Comparison of ENCODE assay signal across 8 cellular contexts in genomic region chr12:49366652-49367380, GRCh38. TPM values are rescaled to one million over a fixed set of nuclear protein-coding genes. Genes with fewer than 3 reads are reported as not detected.
A peak's percentile ranks its signal among the peaks of the same experiment; 100 is the strongest.
DNase-seq lines count a peak whose midpoint lies in the region; ATAC-seq and TF ChIP-seq lines count a peak whose summit lies in the region.

No MANE protein-coding gene starts in this region.

- H3K79me2 ChIP-seq in OCI-LY3 (ENCODE audit: low read length), result peaks cover 46% of the 10 kb centered on the region

- H3K4me1 ChIP-seq in OCI-LY3 (ENCODE audit: low read length) (peaks cover 28% of the 10 kb centered on the region), mucosa of rectum (ENCODE audit: control insufficient read depth in 2 of 2, insufficient read depth in 2 of 2, low read length in 2 of 2) (peaks cover 3 to 8% of the 10 kb centered on the region in 2 donors)

- DNase-seq in Caki2 (ENCODE audit: low read depth) (peak; percentile 97), HuH-7 (ENCODE audit: low spot score) (peak; percentile 97), activated T-cell treated with anti-CD3 and anti-CD28 coated beads for 24 hours (ENCODE audit: low read depth) (peak; percentile 82), epithelial cell of prostate (ENCODE audit: low read depth, low spot score) (peak; percentile 29)
- peak; percentile 81 for DNase-seq in stimulated activated CD8-positive, alpha-beta memory T cell treated with anti-CD3 and anti-CD28 coated beads, Interleukin-4, amount 100 ng/mL, for 24 hours (ENCODE audit: low read depth)

- peak overlapping the region; percentile 87 for H3K4me3 ChIP-seq in OCI-LY3 (ENCODE audit: low read length)
- peak overlapping the region; percentile 83 to 87 for H3K4me3 ChIP-seq in mucosa of rectum (ENCODE audit: low read length in 2 of 2)

- in situ Hi-C loops in Caki2 (cut with HindIII; ENCODE audit: low pct_unique_long_range_greater_than_20kb, low sequenced_read_pairs), result loop anchor here (5.0 kb wide), 1 partner anchor 130 kb away; no protein-coding TSS in a partner anchor

- peak overlapping the region; percentile 83 for H2AFZ ChIP-seq in OCI-LY3 (ENCODE audit: low read depth, low read length)

- no peaks in the 10 kb centered on the region for H3K36me3 ChIP-seq in OCI-LY3 (replicated peaks; ENCODE audit: low read depth, low read length)
- H3K36me3 ChIP-seq in mucosa of rectum (ENCODE audit: control insufficient read depth in 2 of 2, insufficient read depth in 2 of 2, low read length in 2 of 2), result no peaks in the 10 kb centered on the region

- H3K9ac ChIP-seq in OCI-LY3 (ENCODE audit: low read length) (peak overlapping the region; percentile 96), mucosa of rectum (ENCODE audit: low read depth in 1 of 2, low read length in 2 of 2) (peak overlapping the region; percentile 85 to 92)

- peaks cover 22% of the 10 kb centered on the region; the same call in 1 of the 2 replicates for H4K20me1 ChIP-seq in OCI-LY3 (ENCODE audit: insufficient read depth, low read length)

- H3K9me3 ChIP-seq in OCI-LY3 (ENCODE audit: insufficient read depth, low read length) (no peaks in the 10 kb centered on the region), mucosa of rectum (ENCODE audit: control insufficient read depth in 2 of 2, low read length in 2 of 2) (no peaks in the 10 kb centered on the region)

- peak; percentile 59 for ATAC-seq in GM21447 (IDR thresholded peaks at IDR 0.05; ENCODE audit: unreplicated experiment)

- TF ChIP-seq CTCF in OCI-LY3 (IDR thresholded peaks at IDR 0.05; ENCODE audit: low read depth, low read length), result no peak

- peak overlapping the region; percentile 91 for H3K4me2 ChIP-seq in OCI-LY3 (ENCODE audit: low read length)

- H3K27me3 ChIP-seq in OCI-LY3 (ENCODE audit: low read depth, low read length) (no peaks in the 10 kb centered on the region), mucosa of rectum (ENCODE audit: control insufficient read depth in 2 of 2, insufficient read depth in 2 of 2, low read length in 2 of 2) (no peaks in the 10 kb centered on the region)

- H3K27ac ChIP-seq in OCI-LY3 (ENCODE audit: low read length), result peak overlapping the region; percentile 83
- H3K27ac ChIP-seq in epithelial cell of prostate, result peak overlapping the region; percentile 84
- H3K27ac ChIP-seq in mucosa of rectum (ENCODE audit: low read depth in 2 of 2, low read length in 2 of 2), result peak overlapping the region; percentile 85 to 89

RNA-seq across cellular contexts. Expression of gene SPATS2, which starts 0.4 kb away (rescaled TPM):
- 63.0 and 91.4 TPM in 2 replicates for total RNA-seq in Caki2 (2014; rRNA removed; shearing (Covaris generic); ENCODE audit: low replicate concordance)

RNA-seq across cellular contexts. Expression of gene DNAJC22, which starts 20.1 kb away (rescaled TPM):
- 22.0 and 23.6 TPM in 2 replicates for total RNA-seq in Caki2 (2014; rRNA removed; shearing (Covaris generic); ENCODE audit: low replicate concordance)

RNA-seq across cellular contexts. Expression of gene C1QL4, which starts 29.8 kb away (rescaled TPM):
- total RNA-seq in Caki2 (2014; rRNA removed; shearing (Covaris generic); ENCODE audit: low replicate concordance), result 25.7 and 31.2 TPM in 2 replicates

RNA-seq across cellular contexts. Expression of gene TROAP, which starts 43.8 kb away (rescaled TPM):
- 12.0 and 41.5 TPM in 2 replicates for total RNA-seq in Caki2 (2014; rRNA removed; shearing (Covaris generic); ENCODE audit: low replicate concordance)

Comparison
In these comparisons a context has a peak if more than half of its experiments do, and no peak if none do; other contexts are left out.
1. Peak in every context shown above with its lines: DNase-seq, ATAC-seq, H3K4me3 ChIP-seq and H3K27ac ChIP-seq.
2. DNase-seq: peak in every context shown above with its lines; median percentile 97 in Caki2; 97 in HuH-7; 82 in activated T-cell treated with anti-CD3 and anti-CD28 coated beads for 24 hours; 81 in stimulated activated CD8-positive, alpha-beta memory T cell treated with anti-CD3 and anti-CD28 coated beads, Interleukin-4, amount 100 ng/mL, for 24 hours; 29 in epithelial cell of prostate.